Comparison of ENCODE assay signal across 21 cellular contexts in the genomic region with DNA sequence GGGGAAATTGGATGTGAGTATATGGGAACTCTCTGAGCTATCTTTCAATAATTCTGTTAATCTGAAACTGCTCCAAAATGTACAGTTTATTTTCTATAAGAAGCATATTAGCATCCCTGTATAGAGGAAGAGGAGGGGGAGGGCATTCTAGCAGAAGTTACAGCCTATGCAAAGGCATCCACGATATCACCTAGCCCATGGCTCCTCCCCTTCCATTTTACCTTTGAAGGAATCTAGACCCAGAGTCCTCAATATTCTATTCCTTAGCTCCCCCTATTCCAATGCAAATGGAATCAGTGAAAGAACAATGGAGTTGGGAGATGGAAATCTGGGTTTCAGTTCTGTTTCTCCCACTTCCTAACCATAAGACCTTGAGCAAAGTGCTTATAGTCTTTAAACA.
DNase-seq lines count a peak whose midpoint lies in the region; ATAC-seq, FAIRE-seq and TF ChIP-seq lines count a peak whose summit lies in the region.
"Had no signal": no experiment of that assay in that cellular context is flagged by ENCODE, and none has a peak within 500 bp of the region (broad histone marks: within the 10 kb centered on the region; RNA-seq: fewer than 3 reads in every experiment).

No MANE protein-coding gene starts in this region.

- H3K9ac ChIP-seq in kidney (ENCODE audit: low read length in 2 of 2), result no peak overlapping the region

- 26% methylated on average over 1 of the region's 1 CpG for WGBS in A549 (ENCODE audit: missing lambda C conversion rate)

- no peaks in the 10 kb centered on the region for H3K9me3 ChIP-seq in A549
- H3K9me3 ChIP-seq in kidney (ENCODE audit: control insufficient read depth in 1 of 2, low read length in 2 of 2), result no peaks in the 10 kb centered on the region

- H3K36me3 ChIP-seq in H7 (replicated peaks; ENCODE audit: control insufficient read depth, insufficient read depth, low read length), result no peaks in the 10 kb centered on the region
- H3K36me3 ChIP-seq in kidney (ENCODE audit: control insufficient read depth in 1 of 2, insufficient read depth in 2 of 2, low read length in 2 of 2), result no peaks in the 10 kb centered on the region

- peak; percentile 23 for FAIRE-seq in A549 (lab: Jason Lieb, UNC)
- FAIRE-seq in kidney (lab: Jason Lieb, UNC), result no peak
- FAIRE-seq: A204.1, G401.6, GM12891 had no signal

- TF ChIP-seq EP300 in A549 (IDR thresholded peaks at IDR 0.05), result no peak

- H3K4me1 Mint-ChIP-seq in WTC11, result peaks cover 32% of the 10 kb centered on the region
- H3K4me1 Mint-ChIP-seq: IgD-negative memory B cell had no signal

- peak in 1 of 2 experiments; percentile 7; a peak in 1 of 6 replicates for ATAC-seq in A549
- ATAC-seq in WTC11, result peak; percentile 88
- no peak for ATAC-seq in foreskin keratinocyte

- TF ChIP-seq POLR2A in A549 (IDR thresholded peaks at IDR 0.05; ENCODE audit: low read length), result no peak

- H3K27me3 Mint-ChIP-seq in WTC11 (ENCODE audit: low read depth), result no peaks in the 10 kb centered on the region
- H3K27me3 Mint-ChIP-seq: CD4-positive, alpha-beta T cell had no signal

- POLR2A ChIA-PET in A549 (lab: Yijun Ruan, JAX), result no interaction called here
- POLR2A ChIA-PET in WTC11 (lab: Charles Lee), result interaction anchor here (0.8 kb wide), 1 partner anchor 212 kb away, joined by 4 read pairs; no protein-coding TSS in a partner anchor

- TF ChIP-seq CTCF in A549 (IDR thresholded peaks at IDR 0.05) (no peak), WTC11 (IDR thresholded peaks at IDR 0.05) (no peak), foreskin keratinocyte (conservative IDR thresholded peaks at IDR 0.05) (no peak), kidney (IDR thresholded peaks at IDR 0.05; ENCODE audit: borderline replicate concordance, extremely low read depth, insufficient read depth) (no peak)

- H3K27ac ChIP-seq in A549 (peak overlapping the region; percentile 84 to 86), foreskin keratinocyte (peak overlapping the region; percentile 68), kidney (ENCODE audit: low read depth in 2 of 2, low read length in 2 of 2) (no peak overlapping the region)
- H3K27ac ChIP-seq: SK-N-MC had no signal

- peak overlapping the region; percentile 41; the same call in 1 of the 2 replicates for H3K27ac Mint-ChIP-seq in WTC11
- H3K27ac Mint-ChIP-seq: CD4-positive, alpha-beta T cell; IgD-negative memory B cell had no signal

- H3K4me1 ChIP-seq in A549, result peaks cover 84% of the 10 kb centered on the region
- H3K4me1 ChIP-seq in foreskin keratinocyte, result peaks cover 46% of the 10 kb centered on the region
- H3K4me1 ChIP-seq in kidney (ENCODE audit: control insufficient read depth in 1 of 2, insufficient read depth in 1 of 2, low read depth in 1 of 2, low read length in 2 of 2), result no peaks in the 10 kb centered on the region

- H3K27me3 ChIP-seq in H7 (ENCODE audit: control insufficient read depth, insufficient read depth, low read length) (no peaks in the 10 kb centered on the region), foreskin keratinocyte (no peaks in the 10 kb centered on the region)

- no peak for DNase-seq in A549 (ENCODE audit: low read depth in 1 of 2, low spot score in 1 of 2)
- peak; percentile 36 for DNase-seq in H7
- DNase-seq in WTC11 (ENCODE audit: low spot score), result no peak
- no peak for DNase-seq in foreskin keratinocyte
- no peak for DNase-seq in T1000 (lab: John Stamatoyannopoulos, UW)
- DNase-seq in kidney, result no peak
- no peak for DNase-seq in GOT3 (lab: John Stamatoyannopoulos, UW)
- DNase-seq in SIG-M5 treated with dmso at 0.1 percent for 504 hours (lab: John Stamatoyannopoulos, UW; ENCODE audit: unreplicated experiment), result no peak
- DNase-seq: CD4-positive, alpha-beta T cell; DMS79 treated with DMSO at 0.1 percent for 48 hours; MV-4-11; NCI-H1436; NCI-H2107; NCI-H345; NCI-H69; NK-92 treated with Interleukin-12 subunit alpha and Interleukin-12 subunit beta, amount 100 ng/mL, for 24 hours had no signal

- no peaks in the 10 kb centered on the region for H3K36me3 Mint-ChIP-seq in WTC11
- H3K36me3 Mint-ChIP-seq: IgD-negative memory B cell had no signal

- H3K4me3 ChIP-seq in A549, result no peak overlapping the region
- H3K4me3 ChIP-seq in H7 (ENCODE audit: insufficient read depth, low read depth, low read length), result no peak overlapping the region
- no peak overlapping the region for H3K4me3 ChIP-seq in kidney (ENCODE audit: low read length in 2 of 2)
- H3K4me3 ChIP-seq: SK-N-MC had no signal

- CTCF ChIA-PET in A549 (lab: Yijun Ruan, JAX), result interaction anchor here (0.9 kb wide), 1 partner anchor 8 kb away, joined by 3 read pairs; no protein-coding TSS in a partner anchor
- CTCF ChIA-PET in WTC11 (lab: Charles Lee), result interaction anchor here (1.2 kb wide), 1 partner anchor 432 kb away, joined by 4 read pairs; no protein-coding TSS in a partner anchor

- H3K4me2 ChIP-seq in A549, result peak overlapping the region; percentile 66

- intact Hi-C loops in kidney (cut with DNase I), result no loop called here

- H3K4me3 Mint-ChIP-seq in WTC11, result no peak overlapping the region
- H3K4me3 Mint-ChIP-seq: CD4-positive, alpha-beta T cell; IgD-negative memory B cell had no signal

- no peaks in the 10 kb centered on the region for H3K9me3 Mint-ChIP-seq in WTC11
- H3K9me3 Mint-ChIP-seq: CD4-positive, alpha-beta T cell; IgD-negative memory B cell had no signal

- TF ChIP-seq RAD21 in A549 (conservative IDR thresholded peaks at IDR 0.05 in 1 of 2, IDR thresholded peaks at IDR 0.05 in 1 of 2), result no peak

TF ChIP-seq in A549, 52 proteins besides CTCF, POLR2A, EP300 and RAD21 (continues in another document):
- TF ChIP-seq JUN (IDR thresholded peaks at IDR 0.05) (no peak), HEYL (CRISPR knock-in tag; IDR thresholded peaks at IDR 0.05) (no peak), NR3C1 (IDR thresholded peaks at IDR 0.05) (no peak), MYC (IDR thresholded peaks at IDR 0.05; ENCODE audit: borderline replicate concordance, low read length) (no peak), KDM1A (IDR thresholded peaks at IDR 0.05; ENCODE audit: low read depth) (no peak), FOSB (CRISPR knock-in tag; IDR thresholded peaks at IDR 0.05) (no peak), MAX (IDR thresholded peaks at IDR 0.05) (no peak), SREBF2 (IDR thresholded peaks at IDR 0.05) (no peak), CBX2 (IDR thresholded peaks at IDR 0.05; ENCODE audit: borderline replicate concordance, low read depth) (no peak), MAZ (IDR thresholded peaks at IDR 0.05; ENCODE audit: borderline replicate concordance, low read depth, low read length) (no peak), MAFK (IDR thresholded peaks at IDR 0.05; ENCODE audit: partially characterized antibody) (no peak)
- TF ChIP-seq, protein P1, sequence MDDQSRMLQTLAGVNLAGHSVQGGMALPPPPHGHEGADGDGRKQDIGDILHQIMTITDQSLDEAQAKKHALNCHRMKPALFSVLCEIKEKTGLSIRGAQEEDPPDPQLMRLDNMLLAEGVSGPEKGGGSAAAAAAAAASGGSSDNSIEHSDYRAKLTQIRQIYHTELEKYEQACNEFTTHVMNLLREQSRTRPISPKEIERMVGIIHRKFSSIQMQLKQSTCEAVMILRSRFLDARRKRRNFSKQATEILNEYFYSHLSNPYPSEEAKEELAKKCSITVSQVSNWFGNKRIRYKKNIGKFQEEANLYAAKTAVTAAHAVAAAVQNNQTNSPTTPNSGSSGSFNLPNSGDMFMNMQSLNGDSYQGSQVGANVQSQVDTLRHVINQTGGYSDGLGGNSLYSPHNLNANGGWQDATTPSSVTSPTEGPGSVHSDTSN (IDR thresholded peaks at IDR 0.05), result no peak

TF ChIP-seq in WTC11, 78 proteins besides CTCF, POLR2A, EP300 and RAD21:
- TF ChIP-seq ZNF121 (CRISPR knock-in tag; IDR thresholded peaks at IDR 0.05), result no peak
- TF ChIP-seq GTF2I (CRISPR knock-in tag; conservative IDR thresholded peaks at IDR 0.05), result no peak
- no peak for TF ChIP-seq ESRRA (CRISPR knock-in tag; IDR thresholded peaks at IDR 0.05; ENCODE audit: borderline replicate concordance)
- no peak for TF ChIP-seq GRHL2 (CRISPR knock-in tag; IDR thresholded peaks at IDR 0.05; ENCODE audit: insufficient replicate concordance, severe bottlenecking)
- no peak for TF ChIP-seq ZBTB21 (CRISPR knock-in tag; IDR thresholded peaks at IDR 0.05; ENCODE audit: borderline replicate concordance)
- no peak for TF ChIP-seq EMX1 (CRISPR knock-in tag; IDR thresholded peaks at IDR 0.05)
- TF ChIP-seq NFYB (CRISPR knock-in tag; conservative IDR thresholded peaks at IDR 0.05; ENCODE audit: low read depth), result no peak
- TF ChIP-seq HMGA2 (CRISPR knock-in tag; IDR thresholded peaks at IDR 0.05), result no peak
- no peak for TF ChIP-seq MYBL2 (CRISPR knock-in tag; IDR thresholded peaks at IDR 0.05)
- no peak for TF ChIP-seq GABPB1 (CRISPR knock-in tag; IDR thresholded peaks at IDR 0.05)
- no peak for TF ChIP-seq TCF7 (CRISPR knock-in tag; IDR thresholded peaks at IDR 0.05; ENCODE audit: low read depth)
- no peak for TF ChIP-seq KAT7 (CRISPR knock-in tag; IDR thresholded peaks at IDR 0.05; ENCODE audit: borderline replicate concordance)
- TF ChIP-seq ZNF423 (CRISPR knock-in tag; IDR thresholded peaks at IDR 0.05), result no peak
- no peak for TF ChIP-seq MAX (CRISPR knock-in tag; IDR thresholded peaks at IDR 0.05)
- TF ChIP-seq ZNF396 (CRISPR knock-in tag; IDR thresholded peaks at IDR 0.05; ENCODE audit: borderline replicate concordance), result no peak
- TF ChIP-seq SOX15 (CRISPR knock-in tag; IDR thresholded peaks at IDR 0.05), result no peak

Comparison
In these comparisons a context has a peak if more than half of its experiments do, and no peak if none do; other contexts are left out.
1. H3K27ac ChIP-seq: peak in A549 (2 of 2) and foreskin keratinocyte (single experiment); none in kidney (0 of 2).